ENCODE assay signal across 17 cellular contexts in the genomic region with DNA sequence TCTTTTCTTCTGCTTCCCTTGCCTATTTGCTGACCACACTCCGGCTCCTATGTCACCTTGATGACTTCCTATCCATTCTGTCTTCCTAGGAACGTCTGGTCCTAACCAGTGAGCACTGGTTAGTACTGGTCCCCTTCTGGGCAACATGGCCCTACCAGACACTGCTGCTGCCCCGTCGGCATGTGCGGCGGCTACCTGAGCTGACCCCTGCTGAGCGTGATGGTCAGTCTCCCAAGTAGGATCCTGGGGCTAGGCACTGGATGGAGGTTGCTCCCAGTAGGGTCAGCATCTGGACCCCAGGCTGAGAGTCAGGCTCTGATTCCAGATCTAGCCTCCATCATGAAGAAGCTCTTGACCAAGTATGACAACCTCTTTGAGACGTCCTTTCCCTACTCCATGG. TPM values are rescaled to one million over a fixed set of nuclear protein-coding genes. Genes with fewer than 3 reads are reported as not detected.
DNase-seq lines count a peak whose midpoint lies in the region; TF ChIP-seq lines count a peak whose summit lies in the region.
"Had no signal": no experiment of that assay in that cellular context is flagged by ENCODE, and none has a peak within 500 bp of the region (broad histone marks: within the 10 kb centered on the region; RNA-seq: fewer than 3 reads in every experiment).

No MANE protein-coding gene starts in this region.

- BruUV-seq in OCI-LY7 (replicated peaks; lab: Mats Ljungman, UMichigan): no TSS peak

- intact Hi-C loops in OCI-LY7 (cut with micrococcal nuclease; ENCODE audit: unreplicated experiment): no loop called here
- intact Hi-C loops in breast epithelium (cut with DNase I; ENCODE audit: low total_unique reads): no loop called here
- intact Hi-C loops in posterior vena cava (cut with DNase I): no loop called here

- H3K27ac ChIP-seq in OCI-LY7 (ENCODE audit: low read depth, low read length, poor library complexity, severe bottlenecking) (no peak overlapping the region), breast epithelium (peak overlapping the region; percentile 13 to 84), MM.1S (ENCODE audit: low read length) (no peak overlapping the region)

- TF ChIP-seq CTCF in OCI-LY7 (conservative IDR thresholded peaks at IDR 0.05; ENCODE audit: low read length) (no peak), breast epithelium (IDR thresholded peaks at IDR 0.05) (no peak), MM.1S (IDR thresholded peaks at IDR 0.05; ENCODE audit: low read length) (no peak)

- no peaks in the 10 kb centered on the region for H3K27me3 Mint-ChIP-seq in activated naive CD4-positive, alpha-beta T cell treated with anti-CD3 and anti-CD28 coated beads, Interleukin-2, amount 10 ng/mL, durations not matched to agents 7 days and 5 days
- H3K27me3 Mint-ChIP-seq: activated naive CD8-positive, alpha-beta T cell treated with anti-CD3 and anti-CD28 coated beads, Interleukin-2, amount 10 ng/mL, durations not matched to agents 7 days and 5 days had no signal

- peaks cover 15% of the 10 kb centered on the region for H3F3A ChIP-seq in MM.1S (ENCODE audit: insufficient read depth, low read length)

- peaks cover 46% of the 10 kb centered on the region for H3K4me1 Mint-ChIP-seq in activated naive CD4-positive, alpha-beta T cell treated with anti-CD3 and anti-CD28 coated beads, Interleukin-2, amount 10 ng/mL, durations not matched to agents 7 days and 5 days

- POLR2A ChIA-PET in OCI-LY7 (lab: Charles Lee): interaction anchor here (5.2 kb wide), 1 partner anchor 12 kb away, joined by 66 read pairs; a partner anchor contains a TSS

- TF ChIP-seq POLR2A in breast epithelium (IDR thresholded peaks at IDR 0.05): no peak

- H3K36me3 ChIP-seq in OCI-LY7 (ENCODE audit: insufficient read depth, low read length): peaks cover 23% of the 10 kb centered on the region
- no peaks in the 10 kb centered on the region for H3K36me3 ChIP-seq in breast epithelium
- 0 out of 2 replicates have a peak, but pooled peaks cover 3% of the 10 kb centered on the region for H3K36me3 ChIP-seq in MM.1S (replicated peaks; ENCODE audit: insufficient read depth, low read length)

- H3K27me3 ChIP-seq in breast epithelium (no peaks in the 10 kb centered on the region), MM.1S (replicated peaks; ENCODE audit: insufficient read depth, low read length) (no peaks in the 10 kb centered on the region)

- H3K4me1 ChIP-seq in OCI-LY7 (ENCODE audit: insufficient read depth, low read length, poor library complexity, severe bottlenecking) (peaks cover 26% of the 10 kb centered on the region), breast epithelium (peaks cover 10 to 23% of the 10 kb centered on the region in 2 donors), MM.1S (ENCODE audit: low read length) (peaks cover 14% of the 10 kb centered on the region)

- H3K27ac Mint-ChIP-seq in activated naive CD4-positive, alpha-beta T cell treated with anti-CD3 and anti-CD28 coated beads, Interleukin-2, amount 10 ng/mL, durations not matched to agents 7 days and 5 days: no peak overlapping the region

- H3K4me3 Mint-ChIP-seq in activated naive CD4-positive, alpha-beta T cell treated with anti-CD3 and anti-CD28 coated beads, Interleukin-2, amount 10 ng/mL, durations not matched to agents 7 days and 5 days: peak overlapping the region; percentile 97

- H3K9me2 ChIP-seq in OCI-LY7 (ENCODE audit: insufficient read depth, low read length) (no peaks in the 10 kb centered on the region), MM.1S (replicated peaks; ENCODE audit: insufficient read depth, low read length) (no peaks in the 10 kb centered on the region)

- no peak overlapping the region for H3K9ac ChIP-seq in MM.1S (ENCODE audit: low read length)

- CTCF ChIA-PET in activated naive CD4-positive, alpha-beta T cell treated with anti-CD3 and anti-CD28 coated beads, Interleukin-2, amount 10 ng/mL, durations not matched to agents 7 days and 5 days (lab: Charles Lee): interaction anchor here (0.8 to 3.4 kb wide), 2 partner anchors 14 kb away, joined by 3 to 36 read pairs; a partner anchor contains a TSS
- CTCF ChIA-PET in OCI-LY7 (lab: Charles Lee; ENCODE audit: unreplicated experiment): interaction anchor here (3.5 kb wide), 1 partner anchor 12 kb away, joined by 35 read pairs; a partner anchor contains a TSS

- no peak overlapping the region for H3K4me3 ChIP-seq in OCI-LY7 (ENCODE audit: low read depth, low read length, poor library complexity, severe bottlenecking)
- H3K4me3 ChIP-seq in breast epithelium: no peak overlapping the region
- no peak overlapping the region for H3K4me3 ChIP-seq in MM.1S (ENCODE audit: low read length)

- H3K9me3 ChIP-seq in OCI-LY7 (ENCODE audit: low read length) (no peaks in the 10 kb centered on the region), breast epithelium (no peaks in the 10 kb centered on the region), MM.1S (replicated peaks; ENCODE audit: insufficient read depth, low read length) (no peaks in the 10 kb centered on the region)

- H2AFZ ChIP-seq in OCI-LY7 (ENCODE audit: low read length) (no peak overlapping the region), MM.1S (ENCODE audit: low read length) (no peak overlapping the region)

- peaks cover 11% of the 10 kb centered on the region; the same call in 1 of the 2 replicates for H3K79me2 ChIP-seq in OCI-LY7 (ENCODE audit: insufficient read depth, low read depth, low read length)
- H3K79me2 ChIP-seq in MM.1S (ENCODE audit: low read length): peaks cover 22% of the 10 kb centered on the region

- DNase-seq in activated naive CD4-positive, alpha-beta T cell treated with anti-CD3 and anti-CD28 coated beads, Interleukin-2, amount 10 ng/mL, durations not matched to agents 7 days and 5 days: no peak
- no peak for DNase-seq in activated naive CD4-positive, alpha-beta T cell treated with anti-CD3 and anti-CD28 coated beads, Interleukin-2, amount 50 U/mL, for 16 hours
- DNase-seq in OCI-LY7 (ENCODE audit: low spot score) (no peak), breast epithelium (ENCODE audit: low spot score in 2 of 2) (no peak), posterior vena cava (ENCODE audit: low spot score) (peak; percentile 75), NCI-H2107 treated with DMSO at 0.1 percent for 48 hours (lab: John Stamatoyannopoulos, UW; ENCODE audit: unreplicated experiment) (no peak), MM.1S (no peak), DMS153 treated with DMSO at 0.1 percent for 48 hours (lab: John Stamatoyannopoulos, UW; ENCODE audit: unreplicated experiment) (no peak)
- DNase-seq: activated naive CD8-positive, alpha-beta T cell treated with anti-CD3 and anti-CD28 coated beads, Interleukin-2, amount 10 ng/mL, durations not matched to agents 7 days and 5 days; GDM1; NCI-H1694; NCI-H2227 treated with DMSO at 0.1 percent for 48 hours; stimulated activated CD4-positive, alpha-beta T cell treated with anti-CD3 and anti-CD28 coated beads, Interleukin-2, amount 100 ng/mL, for 48 hours had no signal

- H3K36me3 Mint-ChIP-seq in activated naive CD4-positive, alpha-beta T cell treated with anti-CD3 and anti-CD28 coated beads, Interleukin-2, amount 10 ng/mL, durations not matched to agents 7 days and 5 days: peaks cover 37% of the 10 kb centered on the region

- H3K9me3 Mint-ChIP-seq in activated naive CD4-positive, alpha-beta T cell treated with anti-CD3 and anti-CD28 coated beads, Interleukin-2, amount 10 ng/mL, durations not matched to agents 7 days and 5 days: no peaks in the 10 kb centered on the region
- H3K9me3 Mint-ChIP-seq: activated naive CD8-positive, alpha-beta T cell treated with anti-CD3 and anti-CD28 coated beads, Interleukin-2, amount 10 ng/mL, durations not matched to agents 7 days and 5 days had no signal

- H3K4me2 ChIP-seq in OCI-LY7 (ENCODE audit: low read length) (peak overlapping the region; percentile 84; the same call in 1 of the 2 replicates), MM.1S (ENCODE audit: low read depth, low read length) (no peak overlapping the region)

- H4K20me1 ChIP-seq in OCI-LY7 (ENCODE audit: insufficient read depth, low read length) (no peaks in the 10 kb centered on the region), MM.1S (ENCODE audit: insufficient read depth, low read length) (no peaks in the 10 kb centered on the region)

RNA-seq across cellular contexts. Expression of a gene that starts 2.2 kb away (rescaled TPM):
- total RNA-seq in OCI-LY7 (2014; rRNA removed; shearing (Covaris generic)): 78.2 and 90.9 TPM in 2 replicates
- total RNA-seq in OCI-LY7 (2022): 61.2 and 62.5 TPM in 2 replicates
- 10 to 100 TPM; 26.1 to 37.0 (median 36.7) TPM for total RNA-seq in breast epithelium
- total RNA-seq in posterior vena cava: 10 to 100 TPM; 22.2 to 33.0 TPM

RNA-seq across cellular contexts. Expression of a gene that starts 3.3 kb away (rescaled TPM):
- 16.2 and 16.7 TPM in 2 replicates for total RNA-seq in OCI-LY7 (2014; rRNA removed; shearing (Covaris generic))
- total RNA-seq in OCI-LY7 (2022): 20.1 and 29.2 TPM in 2 replicates
- total RNA-seq in breast epithelium: 10 to 100 TPM; 20.3 to 45.5 (median 42.1) TPM
- total RNA-seq in posterior vena cava: 10 to 100 TPM; 12.6 to 34.2 TPM

RNA-seq across cellular contexts. Expression of a gene that starts 11.1 kb away (rescaled TPM):
- 97.2 and 103 TPM in 2 replicates for total RNA-seq in OCI-LY7 (2014; rRNA removed; shearing (Covaris generic))
- total RNA-seq in OCI-LY7 (2022) (110 TPM in 2 replicates), breast epithelium (10 to 100 TPM; 62.6 to 84.8 (median 70.8) TPM), posterior vena cava (10 to 100 TPM; 38.1 to 48.5 TPM)

RNA-seq across cellular contexts. Expression of a gene that starts 13.8 kb away (rescaled TPM):
- total RNA-seq in OCI-LY7 (2014; rRNA removed; shearing (Covaris generic)): 0.72 TPM in 1 of 2 replicates, not detected in the other
- 0.42 and 0.68 TPM in 2 replicates for total RNA-seq in OCI-LY7 (2022)
- not detected for total RNA-seq in breast epithelium
- under 1 TPM in 1 of 2 donors, not detected in 1; 0.33 TPM for total RNA-seq in posterior vena cava
- total RNA-seq: dermis microvascular lymphatic vessel endothelial cell, epithelial cell of proximal tubule, subcutaneous adipose tissue had no signal

RNA-seq across cellular contexts. Expression of a gene that starts 19.8 kb away (rescaled TPM):
- total RNA-seq in OCI-LY7 (2014; rRNA removed; shearing (Covaris generic)): 1.4 and 1.9 TPM in 2 replicates
- total RNA-seq in OCI-LY7 (2022): 0.38 and 0.44 TPM in 2 replicates
- total RNA-seq in breast epithelium: under 1 TPM in 1 of 3 donors, not detected in 2; 0.29 TPM
- not detected for total RNA-seq in posterior vena cava
- total RNA-seq: activated naive CD8-positive, alpha-beta T cell treated with anti-CD3 and anti-CD28 coated beads, Interleukin-2, amount 10 ng/mL, durations not matched to agents 7 days and 5 days; dermis microvascular lymphatic vessel endothelial cell; epithelial cell of proximal tubule; H7; subcutaneous adipose tissue had no signal

Comparison
In these comparisons a context has a peak if more than half of its experiments do, and no peak if none do; other contexts are left out.
1. H3K27ac ChIP-seq: peak in breast epithelium (2 of 2); none in OCI-LY7 (single experiment) and MM.1S (single experiment).